11 cellular contexts compared by ENCODE assay signal in the genomic region with DNA sequence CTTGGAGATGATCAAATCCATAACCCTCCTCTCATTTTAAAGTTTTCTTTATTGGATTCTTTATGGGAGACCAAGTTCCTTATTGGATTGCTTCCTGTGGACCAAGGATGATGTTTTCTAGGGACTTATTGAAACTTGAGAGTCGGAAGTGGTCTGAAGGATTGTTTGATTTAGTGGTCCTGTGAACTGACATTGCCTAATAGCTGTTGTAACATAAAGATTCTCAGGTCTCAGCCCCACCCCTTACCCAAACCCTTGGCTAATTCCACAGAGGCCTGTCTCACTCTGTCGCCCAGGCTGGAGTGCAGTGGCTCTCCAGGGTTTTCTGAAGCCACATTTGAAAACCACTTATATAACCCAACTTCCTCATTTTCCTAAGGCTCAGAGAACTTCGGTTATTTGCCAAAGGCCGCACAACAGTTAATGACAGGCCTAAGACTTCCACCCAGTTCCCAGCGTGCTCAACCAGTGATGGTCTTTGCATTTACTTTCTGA.
DNase-seq lines count a peak whose midpoint lies in the region; ATAC-seq, FAIRE-seq and TF ChIP-seq lines count a peak whose summit lies in the region.
"Had no signal": no experiment of that assay in that cellular context is flagged by ENCODE, and none has a peak within 500 bp of the region (broad histone marks: within the 10 kb centered on the region; RNA-seq: fewer than 3 reads in every experiment).

No MANE protein-coding gene starts in this region.

- no peaks in the 10 kb centered on the region for H3K27me3 ChIP-seq in effector memory CD4-positive, alpha-beta T cell (replicated peaks; ENCODE audit: control insufficient read depth, insufficient read depth, low read length, poor library complexity, severe bottlenecking)
- H3K27me3 ChIP-seq in rectal smooth muscle tissue (ENCODE audit: control insufficient read depth, insufficient read depth, low read length), result no peaks in the 10 kb centered on the region

- no peak for FAIRE-seq in RCC 7860 (lab: Jason Lieb, UNC)
- FAIRE-seq: G401.6 had no signal

- H3K27ac ChIP-seq in effector memory CD4-positive, alpha-beta T cell (ENCODE audit: insufficient read depth, low read length, poor library complexity, severe bottlenecking), result peak overlapping the region; percentile 1
- peak overlapping the region; percentile 19 for H3K27ac ChIP-seq in rectal smooth muscle tissue (ENCODE audit: low read depth, low read length)

- TF ChIP-seq CTCF in progenitor cell of endocrine pancreas (IDR thresholded peaks at IDR 0.05; ENCODE audit: unreplicated experiment), result no peak

- H3K27me3 Mint-ChIP-seq in progenitor cell of endocrine pancreas, result no peaks in the 10 kb centered on the region
- H3K27me3 Mint-ChIP-seq: T-cell, type B pancreatic cell had no signal

- ATAC-seq in HG02588 (IDR thresholded peaks at IDR 0.05; ENCODE audit: unreplicated experiment), result no peak

- no peak overlapping the region for H3K4me3 Mint-ChIP-seq in progenitor cell of endocrine pancreas (ENCODE audit: low read depth)
- H3K4me3 Mint-ChIP-seq: T-cell, type B pancreatic cell had no signal

- H3K4me3 ChIP-seq in effector memory CD4-positive, alpha-beta T cell (ENCODE audit: insufficient read depth, low read depth, low read length, poor library complexity, severe bottlenecking), result no peak overlapping the region
- H3K4me3 ChIP-seq in rectal smooth muscle tissue (ENCODE audit: low read length), result no peak overlapping the region

- no peak overlapping the region for H3K27ac Mint-ChIP-seq in progenitor cell of endocrine pancreas
- H3K27ac Mint-ChIP-seq: type B pancreatic cell had no signal

- DNase-seq in HCEC 1CT (peak; percentile 40), RCC 7860 (ENCODE audit: low spot score) (peak; percentile 73), progenitor cell of endocrine pancreas (ENCODE audit: low spot score, unreplicated experiment) (no peak), dedifferentiated amniotic fluid mesenchymal stem cell (ENCODE audit: extremely low spot score) (no peak), superior temporal gyrus (ENCODE audit: extremely low spot score) (no peak)
- DNase-seq in effector memory CD4-positive, alpha-beta T cell, result no peak

- H3K9me3 ChIP-seq in effector memory CD4-positive, alpha-beta T cell (ENCODE audit: control insufficient read depth, low read length), result no peaks in the 10 kb centered on the region

- no peaks in the 10 kb centered on the region for H3K9me3 Mint-ChIP-seq in progenitor cell of endocrine pancreas (ENCODE audit: low read depth)
- H3K9me3 Mint-ChIP-seq: T-cell had no signal

- H3K9ac ChIP-seq in rectal smooth muscle tissue (ENCODE audit: low read length), result no peak overlapping the region

- peaks cover 3% of the 10 kb centered on the region for H3K36me3 Mint-ChIP-seq in progenitor cell of endocrine pancreas (ENCODE audit: insufficient read depth)

- peaks cover 29% of the 10 kb centered on the region for H3K4me1 ChIP-seq in effector memory CD4-positive, alpha-beta T cell (ENCODE audit: control insufficient read depth, insufficient read depth, low read length, poor library complexity, severe bottlenecking)
- peaks cover 15% of the 10 kb centered on the region for H3K4me1 ChIP-seq in rectal smooth muscle tissue (ENCODE audit: control insufficient read depth, insufficient read depth, low read length)

- no peaks in the 10 kb centered on the region for H3K4me1 Mint-ChIP-seq in progenitor cell of endocrine pancreas (ENCODE audit: low read depth)

- no peaks in the 10 kb centered on the region for H3K36me3 ChIP-seq in effector memory CD4-positive, alpha-beta T cell (ENCODE audit: control insufficient read depth, insufficient read depth, low read length)
- H3K36me3 ChIP-seq in rectal smooth muscle tissue (ENCODE audit: control insufficient read depth, insufficient read depth, low read length), result no peaks in the 10 kb centered on the region

Comparison
In these comparisons a context has a peak if more than half of its experiments do, and no peak if none do; other contexts are left out.
1. DNase-seq: peak in HCEC 1CT (single experiment) and RCC 7860 (single experiment); none in effector memory CD4-positive, alpha-beta T cell (0 of 3), progenitor cell of endocrine pancreas (single experiment), dedifferentiated amniotic fluid mesenchymal stem cell (single experiment) and superior temporal gyrus (single experiment).